In the genomic region with DNA sequence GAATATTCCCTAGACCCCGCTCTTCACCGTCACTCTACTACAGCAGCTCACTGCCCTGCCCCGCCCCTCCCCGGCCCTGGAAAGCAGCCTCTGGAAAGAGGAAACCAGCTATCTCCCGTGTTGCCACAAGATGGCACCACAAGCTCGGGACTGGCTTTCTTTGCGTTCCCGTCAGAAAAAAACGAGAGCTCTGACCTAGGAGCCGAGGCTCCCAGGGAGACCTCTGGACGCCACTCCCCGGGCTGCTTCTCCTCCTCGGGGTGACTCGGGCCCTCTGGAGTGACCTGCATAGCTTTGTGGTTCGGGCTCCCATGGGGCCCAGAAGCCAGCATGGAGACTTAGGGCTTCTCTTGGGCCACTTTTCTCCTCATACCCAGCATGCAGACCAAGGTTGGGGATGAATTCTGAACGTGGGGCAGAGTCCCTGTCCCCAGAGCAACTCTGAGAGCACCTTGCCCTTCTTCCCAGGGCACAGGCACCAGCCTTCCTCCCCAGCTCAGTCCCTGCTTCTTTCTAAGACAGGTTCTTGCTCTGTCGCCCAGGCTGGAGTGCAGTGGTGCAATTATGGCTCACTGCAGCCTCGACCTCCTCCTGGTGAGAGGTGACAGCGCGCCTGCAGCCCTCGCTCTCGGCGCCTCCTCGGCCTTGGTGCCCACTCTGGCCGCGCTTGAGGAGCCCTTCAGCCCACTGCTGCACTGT, we compare ENCODE assay signal across 2 cellular contexts.
A peak's percentile ranks its signal among the peaks of the same experiment; 100 is the strongest.
TF ChIP-seq lines count a peak whose summit lies in the region.

No MANE protein-coding gene starts in this region.

TF ChIP-seq in HEK293, 187 proteins besides CTCF, POLR2A, EP300 and RAD21 (continues in another document):
- TF ChIP-seq, protein P1, sequence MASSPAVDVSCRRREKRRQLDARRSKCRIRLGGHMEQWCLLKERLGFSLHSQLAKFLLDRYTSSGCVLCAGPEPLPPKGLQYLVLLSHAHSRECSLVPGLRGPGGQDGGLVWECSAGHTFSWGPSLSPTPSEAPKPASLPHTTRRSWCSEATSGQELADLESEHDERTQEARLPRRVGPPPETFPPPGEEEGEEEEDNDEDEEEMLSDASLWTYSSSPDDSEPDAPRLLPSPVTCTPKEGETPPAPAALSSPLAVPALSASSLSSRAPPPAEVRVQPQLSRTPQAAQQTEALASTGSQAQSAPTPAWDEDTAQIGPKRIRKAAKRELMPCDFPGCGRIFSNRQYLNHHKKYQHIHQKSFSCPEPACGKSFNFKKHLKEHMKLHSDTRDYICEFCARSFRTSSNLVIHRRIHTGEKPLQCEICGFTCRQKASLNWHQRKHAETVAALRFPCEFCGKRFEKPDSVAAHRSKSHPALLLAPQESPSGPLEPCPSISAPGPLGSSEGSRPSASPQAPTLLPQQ (tag by site-specific recombination; IDR thresholded peaks at IDR 0.05): peak; percentile 69
- no peak for TF ChIP-seq OVOL3 (tag by site-specific recombination; IDR thresholded peaks at IDR 0.05)
- TF ChIP-seq ZBTB17 (tag by site-specific recombination; IDR thresholded peaks at IDR 0.05): peak; percentile 86
- no peak for TF ChIP-seq ZNF416 (tag by site-specific recombination; IDR thresholded peaks at IDR 0.05)
- TF ChIP-seq SP3 (tag by site-specific recombination; IDR thresholded peaks at IDR 0.05): no peak
- no peak for TF ChIP-seq ZNF223 (tag by site-specific recombination; IDR thresholded peaks at IDR 0.05)
- TF ChIP-seq, protein P2, sequence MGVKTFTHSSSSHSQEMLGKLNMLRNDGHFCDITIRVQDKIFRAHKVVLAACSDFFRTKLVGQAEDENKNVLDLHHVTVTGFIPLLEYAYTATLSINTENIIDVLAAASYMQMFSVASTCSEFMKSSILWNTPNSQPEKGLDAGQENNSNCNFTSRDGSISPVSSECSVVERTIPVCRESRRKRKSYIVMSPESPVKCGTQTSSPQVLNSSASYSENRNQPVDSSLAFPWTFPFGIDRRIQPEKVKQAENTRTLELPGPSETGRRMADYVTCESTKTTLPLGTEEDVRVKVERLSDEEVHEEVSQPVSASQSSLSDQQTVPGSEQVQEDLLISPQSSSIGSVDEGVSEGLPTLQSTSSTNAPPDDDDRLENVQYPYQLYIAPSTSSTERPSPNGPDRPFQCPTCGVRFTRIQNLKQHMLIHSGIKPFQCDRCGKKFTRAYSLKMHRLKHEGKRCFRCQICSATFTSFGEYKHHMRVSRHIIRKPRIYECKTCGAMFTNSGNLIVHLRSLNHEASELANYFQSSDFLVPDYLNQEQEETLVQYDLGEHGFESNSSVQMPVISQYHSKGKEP (tag by site-specific recombination; IDR thresholded peaks at IDR 0.05): peak; percentile 21; the same call in 1 of the 2 replicates
- peak; percentile 67 for TF ChIP-seq ZSCAN30 (tag by site-specific recombination; IDR thresholded peaks at IDR 0.05)
- peak; percentile 46; the same call in 1 of the 2 replicates for TF ChIP-seq ZNF394 (tag by site-specific recombination; IDR thresholded peaks at IDR 0.05; ENCODE audit: borderline replicate concordance)
- 0 out of 2 replicates have a peak, but pooled peaks have one; percentile 30 for TF ChIP-seq SP7 (tag by site-specific recombination; IDR thresholded peaks at IDR 0.05)
- peak; percentile 32; the same call in 1 of the 2 replicates for TF ChIP-seq KLF8 (tag by site-specific recombination; IDR thresholded peaks at IDR 0.05)
- TF ChIP-seq GLIS2 (tag by site-specific recombination; IDR thresholded peaks at IDR 0.05): peak; percentile 41; the same call in 1 of the 2 replicates
- peak; percentile 96 for TF ChIP-seq ZNF121 (tag by site-specific recombination; IDR thresholded peaks at IDR 0.05)
- TF ChIP-seq YY1 (tag by site-specific recombination; IDR thresholded peaks at IDR 0.05): no peak
- peak; percentile 41; the same call in 1 of the 2 replicates for TF ChIP-seq ZNF501 (tag by site-specific recombination; IDR thresholded peaks at IDR 0.05)
- TF ChIP-seq, protein P3, sequence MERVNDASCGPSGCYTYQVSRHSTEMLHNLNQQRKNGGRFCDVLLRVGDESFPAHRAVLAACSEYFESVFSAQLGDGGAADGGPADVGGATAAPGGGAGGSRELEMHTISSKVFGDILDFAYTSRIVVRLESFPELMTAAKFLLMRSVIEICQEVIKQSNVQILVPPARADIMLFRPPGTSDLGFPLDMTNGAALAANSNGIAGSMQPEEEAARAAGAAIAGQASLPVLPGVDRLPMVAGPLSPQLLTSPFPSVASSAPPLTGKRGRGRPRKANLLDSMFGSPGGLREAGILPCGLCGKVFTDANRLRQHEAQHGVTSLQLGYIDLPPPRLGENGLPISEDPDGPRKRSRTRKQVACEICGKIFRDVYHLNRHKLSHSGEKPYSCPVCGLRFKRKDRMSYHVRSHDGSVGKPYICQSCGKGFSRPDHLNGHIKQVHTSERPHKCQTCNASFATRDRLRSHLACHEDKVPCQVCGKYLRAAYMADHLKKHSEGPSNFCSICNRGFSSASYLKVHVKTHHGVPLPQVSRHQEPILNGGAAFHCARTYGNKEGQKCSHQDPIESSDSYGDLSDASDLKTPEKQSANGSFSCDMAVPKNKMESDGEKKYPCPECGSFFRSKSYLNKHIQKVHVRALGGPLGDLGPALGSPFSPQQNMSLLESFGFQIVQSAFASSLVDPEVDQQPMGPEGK (tag by site-specific recombination; IDR thresholded peaks at IDR 0.05): 0 out of 2 replicates have a peak, but pooled peaks have one; percentile 17
- TF ChIP-seq KLF9 (tag by site-specific recombination; IDR thresholded peaks at IDR 0.05; ENCODE audit: low read depth): peak; percentile 58; the same call in 1 of the 2 replicates
- TF ChIP-seq, protein P4, sequence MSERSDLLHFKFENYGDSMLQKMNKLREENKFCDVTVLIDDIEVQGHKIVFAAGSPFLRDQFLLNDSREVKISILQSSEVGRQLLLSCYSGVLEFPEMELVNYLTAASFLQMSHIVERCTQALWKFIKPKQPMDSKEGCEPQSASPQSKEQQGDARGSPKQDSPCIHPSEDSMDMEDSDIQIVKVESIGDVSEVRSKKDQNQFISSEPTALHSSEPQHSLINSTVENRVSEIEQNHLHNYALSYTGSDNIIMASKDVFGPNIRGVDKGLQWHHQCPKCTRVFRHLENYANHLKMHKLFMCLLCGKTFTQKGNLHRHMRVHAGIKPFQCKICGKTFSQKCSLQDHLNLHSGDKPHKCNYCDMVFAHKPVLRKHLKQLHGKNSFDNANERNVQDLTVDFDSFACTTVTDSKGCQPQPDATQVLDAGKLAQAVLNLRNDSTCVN (tag by site-specific recombination; optimal IDR thresholded peaks at IDR 0.05): peak; percentile 18
- 0 out of 2 replicates have a peak, but pooled peaks have one; percentile 70 for TF ChIP-seq ZNF324 (tag by site-specific recombination; IDR thresholded peaks at IDR 0.05)
- TF ChIP-seq IKZF3 (tag by site-specific recombination; IDR thresholded peaks at IDR 0.05): peak; percentile 77
- TF ChIP-seq ZNF654 (tag by site-specific recombination; IDR thresholded peaks at IDR 0.05; ENCODE audit: low read depth): peak; percentile 97
- TF ChIP-seq KLF1 (tag by site-specific recombination; IDR thresholded peaks at IDR 0.05): peak; percentile 28; the same call in 1 of the 2 replicates
- TF ChIP-seq ZBTB21 (tag by site-specific recombination; IDR thresholded peaks at IDR 0.05): peak; percentile 26; the same call in 1 of the 2 replicates
- TF ChIP-seq ZIC2 (tag by site-specific recombination; IDR thresholded peaks at IDR 0.05): peak; percentile 42; the same call in 1 of the 2 replicates
- TF ChIP-seq ZNF311 (tag by site-specific recombination; IDR thresholded peaks at IDR 0.05; ENCODE audit: borderline replicate concordance): no peak
- TF ChIP-seq ZNF660 (tag by site-specific recombination; IDR thresholded peaks at IDR 0.05): peak; percentile 77

TF ChIP-seq in HepG2, 621 proteins besides CTCF, POLR2A, EP300 and RAD21 (continues in another document):
- TF ChIP-seq, protein P5, sequence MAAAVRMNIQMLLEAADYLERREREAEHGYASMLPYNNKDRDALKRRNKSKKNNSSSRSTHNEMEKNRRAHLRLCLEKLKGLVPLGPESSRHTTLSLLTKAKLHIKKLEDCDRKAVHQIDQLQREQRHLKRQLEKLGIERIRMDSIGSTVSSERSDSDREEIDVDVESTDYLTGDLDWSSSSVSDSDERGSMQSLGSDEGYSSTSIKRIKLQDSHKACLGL (CRISPR knock-in tag; IDR thresholded peaks at IDR 0.05): 0 out of 2 replicates have a peak, but pooled peaks have one; percentile 31
- TF ChIP-seq FOXC1 (CRISPR knock-in tag; IDR thresholded peaks at IDR 0.05; ENCODE audit: borderline replicate concordance) (no peak), SRY (CRISPR knock-in tag; IDR thresholded peaks at IDR 0.05) (no peak), YY1 (IDR thresholded peaks at IDR 0.05; ENCODE audit: insufficient read depth, insufficient replicate concordance, low read depth, low read length) (peak; percentile 44), RBFOX2 (IDR thresholded peaks at IDR 0.05; ENCODE audit: low read depth, low read length) (no peak), SAP130 (CRISPR knock-in tag; IDR thresholded peaks at IDR 0.05; ENCODE audit: low read depth) (peak; percentile 35; the same call in 1 of the 2 replicates), ZC3H4 (CRISPR knock-in tag; IDR thresholded peaks at IDR 0.05; ENCODE audit: borderline replicate concordance) (no peak), ZNF501 (CRISPR knock-in tag; IDR thresholded peaks at IDR 0.05) (0 out of 2 replicates have a peak, but pooled peaks have one; percentile 77), GABPA (IDR thresholded peaks at IDR 0.05; ENCODE audit: low read depth, low read length) (no peak), GABPA (CRISPR knock-in tag; IDR thresholded peaks at IDR 0.05; ENCODE audit: low read depth) (peak; percentile 30; the same call in 1 of the 2 replicates), ZNF136 (CRISPR knock-in tag; IDR thresholded peaks at IDR 0.05; ENCODE audit: low read depth) (0 out of 2 replicates have a peak, but pooled peaks have one; percentile 32), ZNF781 (CRISPR knock-in tag; IDR thresholded peaks at IDR 0.05; ENCODE audit: borderline replicate concordance, not compliant biosample characterization) (peak; percentile 31), ZNF724P (CRISPR knock-in tag; IDR thresholded peaks at IDR 0.05; ENCODE audit: borderline replicate concordance) (no peak), KDM2A (CRISPR knock-in tag; IDR thresholded peaks at IDR 0.05; ENCODE audit: borderline replicate concordance, low read depth) (peak; percentile 43; the same call in 1 of the 2 replicates), MTF2 (CRISPR knock-in tag; IDR thresholded peaks at IDR 0.05; ENCODE audit: borderline replicate concordance) (no peak), TEAD3 (CRISPR knock-in tag; optimal IDR thresholded peaks at IDR 0.05; ENCODE audit: borderline replicate concordance) (peak; percentile 32), ZNF468 (CRISPR knock-in tag; IDR thresholded peaks at IDR 0.05) (no peak), TBL1XR1 (IDR thresholded peaks at IDR 0.05; ENCODE audit: borderline replicate concordance, low read length, partially characterized antibody) (peak; percentile 23)
- TF ChIP-seq, protein P6, sequence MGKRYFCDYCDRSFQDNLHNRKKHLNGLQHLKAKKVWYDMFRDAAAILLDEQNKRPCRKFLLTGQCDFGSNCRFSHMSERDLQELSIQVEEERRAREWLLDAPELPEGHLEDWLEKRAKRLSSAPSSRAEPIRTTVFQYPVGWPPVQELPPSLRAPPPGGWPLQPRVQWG (CRISPR knock-in tag; IDR thresholded peaks at IDR 0.05; ENCODE audit: borderline replicate concordance, low read depth): no peak
- TF ChIP-seq, protein P7, sequence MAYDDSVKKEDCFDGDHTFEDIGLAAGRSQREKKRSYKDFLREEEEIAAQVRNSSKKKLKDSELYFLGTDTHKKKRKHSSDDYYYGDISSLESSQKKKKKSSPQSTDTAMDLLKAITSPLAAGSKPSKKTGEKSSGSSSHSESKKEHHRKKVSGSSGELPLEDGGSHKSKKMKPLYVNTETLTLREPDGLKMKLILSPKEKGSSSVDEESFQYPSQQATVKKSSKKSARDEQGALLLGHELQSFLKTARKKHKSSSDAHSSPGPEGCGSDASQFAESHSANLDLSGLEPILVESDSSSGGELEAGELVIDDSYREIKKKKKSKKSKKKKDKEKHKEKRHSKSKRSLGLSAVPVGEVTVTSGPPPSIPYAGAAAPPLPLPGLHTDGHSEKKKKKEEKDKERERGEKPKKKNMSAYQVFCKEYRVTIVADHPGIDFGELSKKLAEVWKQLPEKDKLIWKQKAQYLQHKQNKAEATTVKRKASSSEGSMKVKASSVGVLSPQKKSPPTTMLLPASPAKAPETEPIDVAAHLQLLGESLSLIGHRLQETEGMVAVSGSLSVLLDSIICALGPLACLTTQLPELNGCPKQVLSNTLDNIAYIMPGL (CRISPR knock-in tag; IDR thresholded peaks at IDR 0.05; ENCODE audit: borderline replicate concordance in 1 of 2, low read depth in 1 of 2): peak in 1 of 2 experiments; percentile 34; a peak in 1 of 4 replicates
- TF ChIP-seq, protein P8, sequence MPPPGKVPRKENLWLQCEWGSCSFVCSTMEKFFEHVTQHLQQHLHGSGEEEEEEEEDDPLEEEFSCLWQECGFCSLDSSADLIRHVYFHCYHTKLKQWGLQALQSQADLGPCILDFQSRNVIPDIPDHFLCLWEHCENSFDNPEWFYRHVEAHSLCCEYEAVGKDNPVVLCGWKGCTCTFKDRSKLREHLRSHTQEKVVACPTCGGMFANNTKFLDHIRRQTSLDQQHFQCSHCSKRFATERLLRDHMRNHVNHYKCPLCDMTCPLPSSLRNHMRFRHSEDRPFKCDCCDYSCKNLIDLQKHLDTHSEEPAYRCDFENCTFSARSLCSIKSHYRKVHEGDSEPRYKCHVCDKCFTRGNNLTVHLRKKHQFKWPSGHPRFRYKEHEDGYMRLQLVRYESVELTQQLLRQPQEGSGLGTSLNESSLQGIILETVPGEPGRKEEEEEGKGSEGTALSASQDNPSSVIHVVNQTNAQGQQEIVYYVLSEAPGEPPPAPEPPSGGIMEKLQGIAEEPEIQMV (CRISPR knock-in tag; IDR thresholded peaks at IDR 0.05; ENCODE audit: low read depth): 0 out of 2 replicates have a peak, but pooled peaks have one; percentile 13
- TF ChIP-seq, protein P9, sequence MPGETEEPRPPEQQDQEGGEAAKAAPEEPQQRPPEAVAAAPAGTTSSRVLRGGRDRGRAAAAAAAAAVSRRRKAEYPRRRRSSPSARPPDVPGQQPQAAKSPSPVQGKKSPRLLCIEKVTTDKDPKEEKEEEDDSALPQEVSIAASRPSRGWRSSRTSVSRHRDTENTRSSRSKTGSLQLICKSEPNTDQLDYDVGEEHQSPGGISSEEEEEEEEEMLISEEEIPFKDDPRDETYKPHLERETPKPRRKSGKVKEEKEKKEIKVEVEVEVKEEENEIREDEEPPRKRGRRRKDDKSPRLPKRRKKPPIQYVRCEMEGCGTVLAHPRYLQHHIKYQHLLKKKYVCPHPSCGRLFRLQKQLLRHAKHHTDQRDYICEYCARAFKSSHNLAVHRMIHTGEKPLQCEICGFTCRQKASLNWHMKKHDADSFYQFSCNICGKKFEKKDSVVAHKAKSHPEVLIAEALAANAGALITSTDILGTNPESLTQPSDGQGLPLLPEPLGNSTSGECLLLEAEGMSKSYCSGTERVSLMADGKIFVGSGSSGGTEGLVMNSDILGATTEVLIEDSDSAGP (CRISPR knock-in tag; IDR thresholded peaks at IDR 0.05; ENCODE audit: borderline replicate concordance): peak; percentile 34; the same call in 1 of the 2 replicates
